23 cellular contexts compared by ENCODE assay signal in genomic region chr17:11081342-11081741, GRCh38.
"Had no signal": no experiment of that assay in that cellular context is flagged by ENCODE, and none has a peak within 500 bp of the region (broad histone marks: within the 10 kb centered on the region; RNA-seq: fewer than 3 reads in every experiment).

No MANE protein-coding gene starts in this region.

- ATAC-seq: HepG2, Panc1, PC-3, Right ventricle myocardium inferior, SK-N-SH treated with all-trans-retinoic acid at 6 μM for 48 hours had no signal

- H3K27ac ChIP-seq: SJCRH30 had no signal

- H3K4me3 ChIP-seq: SJCRH30 had no signal

- FAIRE-seq: HepG2 had no signal

- H3K4me1 ChIP-seq: SJCRH30 had no signal

- H3K27me3 ChIP-seq: SJCRH30 had no signal

- DNase-seq: IMR-90, Karpas-422, KG1, MM.1S, NCI-H1092 treated with DMSO at 0.1 percent for 48 hours, NCI-H1436, NCI-H187, NCI-H2029, NCI-H2081 treated with DMSO at 0.1 percent for 48 hours, NCI-H2171, NCI-H226, NCI-H446, NCI-H510A, NCI-H524 treated with DMSO at 0.1 percent for 48 hours, NCI-H69, NCI-H774, PC-3, SHP77 treated with DMSO at 0.1 percent for 48 hours, SJCRH30 had no signal

- H3K36me3 ChIP-seq: SJCRH30 had no signal

- H3K9me3 ChIP-seq: SJCRH30 had no signal
